13 cellular contexts compared by ENCODE assay signal in the genomic region with DNA sequence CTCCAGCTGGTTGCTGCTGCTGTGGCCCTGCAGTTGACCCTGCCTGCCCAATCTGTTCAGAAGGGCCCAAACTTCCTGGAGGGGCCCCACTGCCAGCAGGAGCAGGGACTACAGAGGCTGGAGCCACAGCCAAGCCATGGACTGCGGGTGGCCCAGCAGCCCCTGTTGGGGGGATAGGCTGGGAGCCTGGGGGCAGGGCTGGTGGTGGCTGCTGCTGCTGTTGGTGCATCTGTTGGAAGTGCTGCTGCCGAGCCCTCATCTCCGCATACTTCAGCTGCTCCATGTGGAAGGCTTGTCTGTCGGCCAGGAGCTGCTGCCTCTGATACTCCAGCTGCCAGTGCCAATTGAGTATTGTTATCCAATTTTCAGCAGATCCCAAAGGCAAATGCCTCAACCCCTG. TPM values are rescaled to one million over a fixed set of nuclear protein-coding genes. Genes with fewer than 3 reads are reported as not detected.
A peak's percentile ranks its signal among the peaks of the same experiment; 100 is the strongest.
DNase-seq lines count a peak whose midpoint lies in the region; TF ChIP-seq lines count a peak whose summit lies in the region.
"Had no signal": no experiment of that assay in that cellular context is flagged by ENCODE, and none has a peak within 500 bp of the region (broad histone marks: within the 10 kb centered on the region; RNA-seq: fewer than 3 reads in every experiment).

No MANE protein-coding gene starts in this region.

- H2BK120ac ChIP-seq in trophoblast cell (ENCODE audit: insufficient read depth, low read length, poor library complexity), result no peak overlapping the region

- no peaks in the 10 kb centered on the region for H3K27me3 Mint-ChIP-seq in brain
- H3K27me3 Mint-ChIP-seq: stimulated activated naive CD8-positive, alpha-beta T cell treated with anti-CD3 and anti-CD28 coated beads, Interleukin-15, amount 100 ng/mL, for 72 hours had no signal

- peak; percentile 17 for DNase-seq in DMS 273 (lab: John Stamatoyannopoulos, UW; ENCODE audit: unreplicated experiment)
- no peak for DNase-seq in DMS 273 treated with DMSO at 0.1 percent for 48 hours (lab: John Stamatoyannopoulos, UW)
- DNase-seq in trophoblast cell, result peak; percentile 43 to 57
- DNase-seq in NCI-H1105 treated with DMSO at 0.1 percent for 48 hours (lab: John Stamatoyannopoulos, UW), result no peak
- no peak for DNase-seq in NCI-H2029 treated with DMSO at 0.1 percent for 48 hours (lab: John Stamatoyannopoulos, UW)
- DNase-seq: dermis blood vessel endothelial cell; MG63; NCI-H2171; stimulated activated CD4-positive, alpha-beta T cell treated with anti-CD3 and anti-CD28 coated beads, Interleukin-4, amount 100 ng/mL, for 1 hour; stimulated activated naive CD8-positive, alpha-beta T cell treated with anti-CD3 and anti-CD28 coated beads, Interleukin-15, amount 100 ng/mL, for 72 hours; T-helper 9 cell had no signal

- peaks cover 27% of the 10 kb centered on the region for H3K4me1 Mint-ChIP-seq in brain

- H3K36me3 ChIP-seq in trophoblast cell (ENCODE audit: control insufficient read depth in 1 of 2, insufficient read depth in 2 of 2, low read length in 2 of 2), result peaks cover 73 to 77% of the 10 kb centered on the region in 2 experiments

- H4K91ac ChIP-seq in trophoblast cell (ENCODE audit: low read depth, low read length), result no peak overlapping the region

- H3K4ac ChIP-seq in trophoblast cell (ENCODE audit: low read depth, low read length), result no peak overlapping the region

- H3K27me3 ChIP-seq in trophoblast cell (ENCODE audit: insufficient read depth, low read length), result no peaks in the 10 kb centered on the region
- H3K27me3 ChIP-seq: MG63, pancreas had no signal

- no peak overlapping the region for H3K23ac ChIP-seq in trophoblast cell (ENCODE audit: low read length)

- no peak overlapping the region for H4K8ac ChIP-seq in trophoblast cell (ENCODE audit: low read depth, low read length)

- H2AK5ac ChIP-seq in trophoblast cell (ENCODE audit: low read length), result no peak overlapping the region

- no peak overlapping the region for H3K4me2 ChIP-seq in trophoblast cell (ENCODE audit: low read length)

- no peaks in the 10 kb centered on the region for H3K9me3 Mint-ChIP-seq in brain
- H3K9me3 Mint-ChIP-seq: stimulated activated naive CD8-positive, alpha-beta T cell treated with anti-CD3 and anti-CD28 coated beads, Interleukin-15, amount 100 ng/mL, for 72 hours had no signal

- H2BK5ac ChIP-seq in trophoblast cell (ENCODE audit: low read depth, low read length, poor library complexity), result no peak overlapping the region

- H3K36me3 Mint-ChIP-seq in brain, result peaks cover 77% of the 10 kb centered on the region

- WGBS in trophoblast cell (ENCODE audit: extremely low coverage, insufficient coverage, insufficient read length), result no CpG with 5 or more reads among the region's 4 CpGs

- H3K4me3 Mint-ChIP-seq in brain, result no peak overlapping the region
- H3K4me3 Mint-ChIP-seq: stimulated activated naive CD8-positive, alpha-beta T cell treated with anti-CD3 and anti-CD28 coated beads, Interleukin-15, amount 100 ng/mL, for 72 hours had no signal

- no peak overlapping the region for H3K27ac ChIP-seq in trophoblast cell (ENCODE audit: low read depth, low read length)
- H3K27ac ChIP-seq: pancreas had no signal

- H3K14ac ChIP-seq in trophoblast cell (ENCODE audit: low read length), result no peak overlapping the region

- no peak overlapping the region for H3K4me3 ChIP-seq in trophoblast cell (ENCODE audit: low read depth, low read length)
- H3K4me3 ChIP-seq: MG63, pancreas had no signal

- H3K27ac Mint-ChIP-seq in brain, result peak overlapping the region in 4 of 5 experiments; percentile 10 to 81 (median 32)

- H3K18ac ChIP-seq in trophoblast cell (ENCODE audit: low read length), result no peak overlapping the region

- H3K9ac ChIP-seq in trophoblast cell (ENCODE audit: low read length), result no peak overlapping the region

- H3K4me1 ChIP-seq in trophoblast cell (ENCODE audit: control insufficient read depth in 1 of 2, insufficient read depth in 2 of 2, low read length in 2 of 2), result peaks cover 9% of the 10 kb centered on the region in 2 experiments

- H4K12ac ChIP-seq in trophoblast cell (ENCODE audit: low read depth, low read length), result no peak overlapping the region

- H3K79me2 ChIP-seq in trophoblast cell (ENCODE audit: control insufficient read depth, insufficient read depth, low read length, poor library complexity), result no peaks in the 10 kb centered on the region

- no peak overlapping the region for H2AFZ ChIP-seq in trophoblast cell (ENCODE audit: insufficient read depth, low read length, poor library complexity)

- peaks cover 2% of the 10 kb centered on the region for H3K9me3 ChIP-seq in trophoblast cell (ENCODE audit: insufficient read depth, low read depth, low read length)
- H3K9me3 ChIP-seq: MG63, pancreas had no signal

- H3K79me1 ChIP-seq in trophoblast cell (ENCODE audit: low read length), result no peaks in the 10 kb centered on the region

- no peak for TF ChIP-seq CTCF in brain (conservative IDR thresholded peaks at IDR 0.05)

- H2BK12ac ChIP-seq in trophoblast cell (ENCODE audit: low read length), result no peak overlapping the region

RNA-seq across cellular contexts. Expression of a gene that starts 7.2 kb away (rescaled TPM):
- 1,760 TPM for polyA plus RNA-seq in brain (ENCODE audit: insufficient read depth, low read depth, low replicate concordance)
- polyA plus RNA-seq in trophoblast cell (2013), result 2,027 and 2,059 TPM in 2 replicates

RNA-seq across cellular contexts. Expression of a gene that starts 13.0 kb away (rescaled TPM):
- polyA plus RNA-seq in brain (ENCODE audit: insufficient read depth, low read depth, low replicate concordance), result 271 TPM
- 91.8 and 91.9 TPM in 2 replicates for polyA plus RNA-seq in trophoblast cell (2013)

RNA-seq across cellular contexts. Expression of a gene that starts 23.9 kb away (rescaled TPM):
- polyA plus RNA-seq in brain (ENCODE audit: insufficient read depth, low read depth, low replicate concordance), result 113 TPM
- polyA plus RNA-seq in trophoblast cell (2013), result 34.7 and 35.1 TPM in 2 replicates

RNA-seq across cellular contexts. Expression of a gene that starts 37.3 kb away (rescaled TPM):
- 132 TPM for polyA plus RNA-seq in brain (ENCODE audit: insufficient read depth, low read depth, low replicate concordance)
- polyA plus RNA-seq in trophoblast cell (2013), result 56.2 and 64.3 TPM in 2 replicates

RNA-seq across cellular contexts. Expression of a gene that starts 47.3 kb away (rescaled TPM):
- polyA plus RNA-seq in brain (ENCODE audit: insufficient read depth, low read depth, low replicate concordance), result 4.0 TPM
- polyA plus RNA-seq in trophoblast cell (2013), result 2.0 TPM in 2 replicates

Comparison
In these comparisons a context has a peak if more than half of its experiments do, and no peak if none do; other contexts are left out.
1. DNase-seq: peak in DMS 273 (single experiment) and trophoblast cell (2 of 2); none in DMS 273 treated with DMSO at 0.1 percent for 48 hours (single experiment), NCI-H1105 treated with DMSO at 0.1 percent for 48 hours (single experiment) and NCI-H2029 treated with DMSO at 0.1 percent for 48 hours (single experiment).